Comparison of ENCODE assay signal across 19 cellular contexts in the genomic region with DNA sequence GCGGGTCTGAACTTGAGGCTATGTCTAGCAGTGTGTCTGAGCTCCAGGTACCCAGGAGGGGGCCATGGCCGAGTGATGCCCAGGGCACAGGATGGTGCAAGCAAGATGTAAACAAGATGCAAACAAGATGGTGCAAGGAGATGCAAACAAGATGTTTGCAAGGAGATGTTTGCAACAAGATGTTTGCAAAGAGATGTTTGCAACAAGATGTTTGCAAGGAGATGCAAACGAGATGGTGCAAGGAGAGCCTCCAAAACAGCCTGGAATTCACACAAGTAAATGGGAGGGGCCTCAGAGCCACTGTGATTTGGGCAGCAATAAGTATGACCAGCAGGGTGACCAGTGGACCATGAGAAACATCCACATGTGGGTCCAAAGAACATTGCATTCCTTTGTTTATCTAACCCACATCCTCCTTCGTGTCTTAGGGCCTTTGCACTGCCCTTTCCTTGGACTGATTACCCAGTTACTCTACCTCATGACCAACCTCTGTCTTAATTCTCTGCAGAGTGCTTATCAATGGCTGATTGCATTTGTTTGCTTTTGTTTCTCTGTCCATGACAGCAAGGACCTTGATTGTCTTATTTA.
DNase-seq lines count a peak whose midpoint lies in the region; ATAC-seq and TF ChIP-seq lines count a peak whose summit lies in the region.
"Had no signal": no experiment of that assay in that cellular context is flagged by ENCODE, and none has a peak within 500 bp of the region (broad histone marks: within the 10 kb centered on the region; RNA-seq: fewer than 3 reads in every experiment).

No MANE protein-coding gene starts in this region.

- CTCF ChIA-PET in CD8-positive, alpha-beta memory T cell (lab: Charles Lee), result no interaction called here

- no peak overlapping the region for H3K27ac Mint-ChIP-seq in nephron progenitor cell
- H3K27ac Mint-ChIP-seq in CD8-positive, alpha-beta memory T cell, result no peak overlapping the region
- H3K27ac Mint-ChIP-seq: naive thymus-derived CD4-positive, alpha-beta T cell had no signal

- peaks cover 2% of the 10 kb centered on the region for H3K9me3 Mint-ChIP-seq in nephron progenitor cell
- peaks cover 0 to 4% (median 0%) of the 10 kb centered on the region in 5 donors for H3K9me3 Mint-ChIP-seq in CD8-positive, alpha-beta memory T cell

- ATAC-seq in left cardiac atrium (no peak), left lung (peak; percentile 10)
- ATAC-seq: naive thymus-derived CD4-positive, alpha-beta T cell; psoas muscle; stimulated activated naive CD8-positive, alpha-beta T cell treated with anti-CD3 and anti-CD28 coated beads, Interleukin-15, amount 100 ng/mL, for 72 hours had no signal

- no peak overlapping the region for H3K4me3 ChIP-seq in left ventricle myocardium inferior
- no peak overlapping the region for H3K4me3 ChIP-seq in colonic mucosa
- H3K4me3 ChIP-seq in left lung, result no peak overlapping the region
- H3K4me3 ChIP-seq in CD8-positive, alpha-beta memory T cell (ENCODE audit: low read length), result no peak overlapping the region
- H3K4me3 ChIP-seq: psoas muscle had no signal

- intact Hi-C loops in left ventricle myocardium inferior (cut with micrococcal nuclease), result no loop called here
- intact Hi-C loops in left cardiac atrium (cut with DNase I), result loop anchor here in 1 of 2 donors (10.0 kb wide), 1 partner anchor 158 kb away; the partner anchor contains the start of gene PLPP3
- intact Hi-C loops in colonic mucosa (cut with DNase I), result no loop called here
- intact Hi-C loops in left lung (cut with DNase I), result loop anchor here in 1 of 2 donors (10.0 kb wide), 1 partner anchor 158 kb away; the partner anchor contains the start of gene PLPP3

- H3K27ac ChIP-seq in left ventricle myocardium inferior (replicated peaks), result no peak overlapping the region
- H3K27ac ChIP-seq in colonic mucosa, result no peak overlapping the region
- no peak overlapping the region for H3K27ac ChIP-seq in left lung
- H3K27ac ChIP-seq in CD8-positive, alpha-beta memory T cell (ENCODE audit: low read depth, low read length), result no peak overlapping the region
- H3K27ac ChIP-seq: psoas muscle had no signal

- TF ChIP-seq CTCF in left ventricle myocardium inferior (IDR thresholded peaks at IDR 0.05; ENCODE audit: borderline replicate concordance) (peak; percentile 12), colonic mucosa (IDR thresholded peaks at IDR 0.05) (peak; percentile 14), left lung (IDR thresholded peaks at IDR 0.05) (peak in 1 of 2 donors; percentile 11), nephron progenitor cell (IDR thresholded peaks at IDR 0.05) (no peak)

- H3K36me3 ChIP-seq in left ventricle myocardium inferior (no peaks in the 10 kb centered on the region), colonic mucosa (no peaks in the 10 kb centered on the region), left lung (no peaks in the 10 kb centered on the region)
- H3K36me3 ChIP-seq in CD8-positive, alpha-beta memory T cell (ENCODE audit: insufficient read depth, low read length), result no peaks in the 10 kb centered on the region

- no peak overlapping the region for H3K9ac ChIP-seq in colonic mucosa (ENCODE audit: low read depth in 2 of 2, low read length in 2 of 2)

- H3K9me3 ChIP-seq in left ventricle myocardium inferior (replicated peaks) (no peaks in the 10 kb centered on the region), colonic mucosa (no peaks in the 10 kb centered on the region), left lung (no peaks in the 10 kb centered on the region)
- no peaks in the 10 kb centered on the region for H3K9me3 ChIP-seq in CD8-positive, alpha-beta memory T cell (ENCODE audit: low read length)
- H3K9me3 ChIP-seq: psoas muscle had no signal

- POLR2A ChIA-PET in CD8-positive, alpha-beta memory T cell (lab: Charles Lee), result no interaction called here

- H3K36me3 Mint-ChIP-seq in nephron progenitor cell (ENCODE audit: low read depth), result peaks cover 1% of the 10 kb centered on the region
- H3K36me3 Mint-ChIP-seq in CD8-positive, alpha-beta memory T cell, result no peaks in the 10 kb centered on the region

- H3K27me3 ChIP-seq in left ventricle myocardium inferior (ENCODE audit: low read depth), result no peaks in the 10 kb centered on the region
- no peaks in the 10 kb centered on the region for H3K27me3 ChIP-seq in colonic mucosa
- H3K27me3 ChIP-seq in left lung, result no peaks in the 10 kb centered on the region
- H3K27me3 ChIP-seq in CD8-positive, alpha-beta memory T cell (ENCODE audit: insufficient read depth, low read length, poor library complexity, severe bottlenecking), result no peaks in the 10 kb centered on the region

- DNase-seq in left ventricle myocardium inferior (no peak), left cardiac atrium (no peak), colonic mucosa (no peak), left lung (no peak), nephron progenitor cell (no peak)
- DNase-seq in activated CD8-positive, alpha-beta memory T cell treated with anti-CD3 and anti-CD28 coated beads, Interleukin-2, amount 50 U/mL, for 4 hours, result no peak
- DNase-seq in CD8-positive, alpha-beta memory T cell, result no peak
- no peak for DNase-seq in activated CD4-positive, CD25-positive, alpha-beta regulatory T cell (lab: John Stamatoyannopoulos, UW)
- DNase-seq: activated CD4-positive, alpha-beta T cell treated with anti-CD3 and anti-CD28 coated beads for 4 hours; activated naive CD4-positive, alpha-beta T cell treated with Interleukin-2 at 50 U/mL for 16 hours; COR-L47; hypothalamus; naive thymus-derived CD4-positive, alpha-beta T cell; NCI-H2081; NCI-H524 treated with DMSO at 0.1 percent for 48 hours; OCI-M1; psoas muscle; stimulated activated CD4-positive, alpha-beta T cell treated with anti-CD3 and anti-CD28 coated beads, Interleukin-15, amount 100 ng/mL, for 24 hours; stimulated activated naive CD8-positive, alpha-beta T cell treated with anti-CD3 and anti-CD28 coated beads, Interleukin-15, amount 100 ng/mL, for 72 hours had no signal

- H3K27me3 Mint-ChIP-seq in nephron progenitor cell (ENCODE audit: low read depth, poor library complexity), result peaks cover 4% of the 10 kb centered on the region
- H3K27me3 Mint-ChIP-seq in CD8-positive, alpha-beta memory T cell, result peaks cover 0 to 2% of the 10 kb centered on the region in 2 donors

- H3K4me1 Mint-ChIP-seq in nephron progenitor cell, result peaks cover 50% of the 10 kb centered on the region
- no peaks in the 10 kb centered on the region for H3K4me1 Mint-ChIP-seq in CD8-positive, alpha-beta memory T cell
- H3K4me1 Mint-ChIP-seq: naive thymus-derived CD4-positive, alpha-beta T cell; stimulated activated naive CD8-positive, alpha-beta T cell treated with anti-CD3 and anti-CD28 coated beads, Interleukin-15, amount 100 ng/mL, for 72 hours had no signal

- no peak overlapping the region for H3K4me3 Mint-ChIP-seq in nephron progenitor cell
- no peak overlapping the region for H3K4me3 Mint-ChIP-seq in CD8-positive, alpha-beta memory T cell
- H3K4me3 Mint-ChIP-seq: naive thymus-derived CD4-positive, alpha-beta T cell; stimulated activated naive CD8-positive, alpha-beta T cell treated with anti-CD3 and anti-CD28 coated beads, Interleukin-15, amount 100 ng/mL, for 72 hours had no signal

- H3K4me1 ChIP-seq in left ventricle myocardium inferior, result peaks cover 42% of the 10 kb centered on the region
- peaks cover 6% of the 10 kb centered on the region for H3K4me1 ChIP-seq in colonic mucosa
- peaks cover 0 to 23% of the 10 kb centered on the region in 2 donors for H3K4me1 ChIP-seq in left lung
- no peaks in the 10 kb centered on the region for H3K4me1 ChIP-seq in CD8-positive, alpha-beta memory T cell (ENCODE audit: insufficient read depth, low read length)
- H3K4me1 ChIP-seq: psoas muscle had no signal
